Comparison of ENCODE assay signal across 8 cellular contexts in the genomic region with DNA sequence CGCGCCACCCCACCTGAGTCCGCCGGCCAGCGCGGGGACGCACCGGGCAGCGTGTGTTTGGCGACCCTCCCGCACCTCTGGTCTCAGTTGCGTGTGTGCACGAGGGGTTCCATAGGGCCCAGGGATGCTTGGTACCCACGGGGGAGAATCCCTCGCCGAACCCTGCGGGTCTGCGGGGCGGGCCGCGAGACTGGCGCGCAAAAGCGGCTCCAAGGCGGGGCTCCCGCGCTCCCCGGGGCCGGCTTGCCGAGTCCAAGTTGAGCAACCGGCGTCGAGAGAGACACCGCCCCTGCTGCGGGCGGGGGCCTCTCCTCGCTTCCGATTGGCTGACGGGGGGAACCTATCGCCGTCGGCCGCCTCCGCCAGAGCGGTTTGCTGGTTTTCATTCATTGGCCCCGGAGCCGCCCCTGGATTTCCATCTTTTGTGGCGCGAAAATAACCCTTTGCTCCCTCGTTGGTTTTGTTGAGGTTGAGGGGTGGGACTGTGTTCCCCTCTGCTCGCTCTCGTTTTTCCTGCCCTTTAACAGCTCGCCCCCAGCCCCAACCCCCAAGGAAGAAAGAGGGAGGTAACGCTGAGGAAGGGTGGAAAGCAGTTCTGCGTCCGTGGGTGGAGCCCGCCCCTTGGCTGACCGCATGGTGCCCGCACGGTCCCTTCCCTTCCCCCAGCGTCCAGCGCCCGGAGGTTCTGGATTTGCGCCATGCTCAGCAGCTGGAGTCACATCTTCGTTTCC. TPM values are rescaled to one million over a fixed set of nuclear protein-coding genes. Genes with fewer than 3 reads are reported as not detected.
DNase-seq lines count a peak whose midpoint lies in the region; ATAC-seq, FAIRE-seq and TF ChIP-seq lines count a peak whose summit lies in the region.

No MANE protein-coding gene starts in this region.

- no peak for TF ChIP-seq CTCF in Calu3 (IDR thresholded peaks at IDR 0.05; ENCODE audit: unreplicated experiment)
- TF ChIP-seq CTCF in natural killer cell (IDR thresholded peaks at IDR 0.05) = no peak

- peaks cover 0 to 38% of the 10 kb centered on the region in 2 donors for H3K27me3 ChIP-seq in esophagus (ENCODE audit: control insufficient read depth in 1 of 2, insufficient read depth in 2 of 2, low read length in 2 of 2)

- peak; percentile 86 for FAIRE-seq in urothelium cell line (lab: Jason Lieb, UNC)

- intact Hi-C loops in Calu3 (cut with micrococcal nuclease; ENCODE audit: unreplicated experiment) = no loop called here
- intact Hi-C loops in natural killer cell (cut with micrococcal nuclease) = no loop called here

- no peak overlapping the region for H3K27ac ChIP-seq in esophagus (ENCODE audit: low read depth in 2 of 2, low read length in 1 of 2)

- H3K4me1 ChIP-seq in esophagus (ENCODE audit: control insufficient read depth in 2 of 2, insufficient read depth in 2 of 2, low read length in 1 of 2) = peaks cover 10 to 14% of the 10 kb centered on the region in 2 donors

- DNase-seq in Calu3 (peak; percentile 100), NCI-H345 treated with DMSO at 0.1 percent for 48 hours (lab: John Stamatoyannopoulos, UW; ENCODE audit: unreplicated experiment) (peak; percentile 96), natural killer cell (peak; percentile 37), urothelium cell line (ENCODE audit: low spot score) (peak; percentile 98)
- DNase-seq in activated CD4-positive, alpha-beta T cell treated with anti-CD3 and anti-CD28 coated beads for 48 hours = peak; percentile 93

- H3K9me3 ChIP-seq in esophagus (ENCODE audit: control insufficient read depth in 2 of 2, insufficient read depth in 1 of 2, low read depth in 1 of 2, low read length in 1 of 2) = peaks cover 0 to 4% of the 10 kb centered on the region in 2 donors

- no peaks in the 10 kb centered on the region for H3K36me3 ChIP-seq in esophagus (ENCODE audit: control insufficient read depth in 2 of 2, insufficient read depth in 2 of 2, low read length in 1 of 2)

- BruUV-seq in Calu3 (replicated peaks; lab: Mats Ljungman, UMichigan) = no TSS peak

- 2% methylated on average over 65 of the region's 65 CpGs for WGBS in esophagus, 2 donors

- H3K36me3 Mint-ChIP-seq in Calu3 (ENCODE audit: insufficient read depth, unreplicated experiment) (peaks cover 64% of the 10 kb centered on the region), natural killer cell (no peaks in the 10 kb centered on the region)

- H3K27me3 Mint-ChIP-seq in Calu3 (ENCODE audit: unreplicated experiment) (no peaks in the 10 kb centered on the region), natural killer cell (ENCODE audit: low read depth in 2 of 2) (peaks cover 59 to 80% of the 10 kb centered on the region in 2 donors)

- H3K27ac Mint-ChIP-seq in Calu3 (ENCODE audit: unreplicated experiment) = peak overlapping the region; percentile 67
- no peak overlapping the region for H3K27ac Mint-ChIP-seq in natural killer cell

- ATAC-seq in GM19395 (IDR thresholded peaks at IDR 0.05; ENCODE audit: unreplicated experiment) = peak; percentile 69
- peak; percentile 77 for ATAC-seq in HG03432 (IDR thresholded peaks at IDR 0.05; ENCODE audit: unreplicated experiment)
- peak; percentile 24 to 60 (median 46) for ATAC-seq in natural killer cell

- H3K4me1 Mint-ChIP-seq in Calu3 (ENCODE audit: low read depth, unreplicated experiment) (peaks cover 19% of the 10 kb centered on the region), natural killer cell (peaks cover 26 to 32% of the 10 kb centered on the region in 2 donors)

- peak overlapping the region; percentile 47 to 50 for H3K4me3 ChIP-seq in esophagus (ENCODE audit: low read depth in 1 of 2, low read length in 2 of 2)

- CTCF ChIA-PET in Calu3 (lab: Charles Lee) = interaction anchor here (1.0 to 1.5 kb wide), 3 partner anchors 11 to 201 kb away, joined by 3 to 6 read pairs (median 5); no protein-coding TSS in a partner anchor

- H3K9me3 Mint-ChIP-seq in Calu3 (ENCODE audit: low read depth, unreplicated experiment) (no peaks in the 10 kb centered on the region), natural killer cell (no peaks in the 10 kb centered on the region)

- H3K4me3 Mint-ChIP-seq in Calu3 (ENCODE audit: low read depth, unreplicated experiment) = peak overlapping the region; percentile 87
- peak overlapping the region; percentile 64 for H3K4me3 Mint-ChIP-seq in natural killer cell

RNA-seq across cellular contexts. Expression of gene IGF2BP3, which starts 4.0 kb away (rescaled TPM):
- total RNA-seq in Calu3 (2022) (111 and 114 TPM in 2 replicates), natural killer cell (1 to 10 TPM in 2 of 3 donors, not detected in 1; 1.4 to 2.9 TPM)
- 1 to 10 TPM; 2.5 to 3.5 TPM for polyA plus RNA-seq in esophagus

RNA-seq across cellular contexts. Expression of gene TRA2A, which starts 57.5 kb away (rescaled TPM):
- total RNA-seq in Calu3 (2022) = 136 and 143 TPM in 2 replicates
- polyA plus RNA-seq in esophagus = 10 to 100 TPM; 54.6 to 93.7 TPM
- total RNA-seq in natural killer cell = 100 to 1,000 TPM; 269 to 385 (median 324) TPM

Comparison
In these comparisons a context has a peak if more than half of its experiments do, and no peak if none do; other contexts are left out.
1. DNase-seq: peak in every context shown above with its lines; median percentile 100 in Calu3; 98 in urothelium cell line; 96 in NCI-H345 treated with DMSO at 0.1 percent for 48 hours; 93 in activated CD4-positive, alpha-beta T cell treated with anti-CD3 and anti-CD28 coated beads for 48 hours; 37 in natural killer cell.
2. RNA of gene IGF2BP3, which starts 4.0 kb away (total RNA-seq): 111 to 114 TPM in Calu3; 1.4 to 2.9 TPM in natural killer cell; every median in the first group is over 10 times any median in the second.
3. Peak in every context shown above with its lines, with median percentiles within 50 percentile points of each other: ATAC-seq.